Comparison of ENCODE assay signal across 8 cellular contexts in genomic region chr12:101830391-101831325, GRCh38. TPM values are rescaled to one million over a fixed set of nuclear protein-coding genes. Genes with fewer than 3 reads are reported as not detected.
DNase-seq lines count a peak whose midpoint lies in the region; ATAC-seq and TF ChIP-seq lines count a peak whose summit lies in the region.

Gene GNPTAB (minus strand): TSS chr12:101830959. CDS start chr12:101830675, 284 bp downstream.

- no peaks in the 10 kb centered on the region for H3K36me3 ChIP-seq in breast epithelium
- H3K36me3 ChIP-seq in smooth muscle cell (ENCODE audit: low read depth), result no peaks in the 10 kb centered on the region

- WGBS in smooth muscle cell (ENCODE audit: low lambda C conversion rate), result 1% methylated on average over 90 of the region's 93 CpGs

- peak within 1 kb of the TSS; percentile 99 for H2AFZ ChIP-seq in smooth muscle cell (ENCODE audit: low read depth)

- H3F3A ChIP-seq in smooth muscle cell (ENCODE audit: low read depth), result no peaks in the 10 kb centered on the region

- intact Hi-C loops in breast epithelium (cut with DNase I; ENCODE audit: low total_unique reads), result loop anchor here (5.0 to 10.0 kb wide), 2 partner anchors 733 to 1896 kb away; no protein-coding TSS in a partner anchor

- peak within 1 kb of the TSS; percentile 66 to 88 (median 76) for H3K4me3 ChIP-seq in breast epithelium
- H3K4me3 ChIP-seq in smooth muscle cell, result peak within 1 kb of the TSS; percentile 92

- H3K9me3 ChIP-seq in breast epithelium (no peaks in the 10 kb centered on the region), smooth muscle cell (replicated peaks; ENCODE audit: low read depth) (no peaks in the 10 kb centered on the region)

- H3K79me2 ChIP-seq in smooth muscle cell (ENCODE audit: low read depth), result peaks cover 5% of the 10 kb centered on the region

- DNase-seq in AG08395 (ENCODE audit: low spot score) (peak; percentile 100), NCI-H2171 (lab: John Stamatoyannopoulos, UW) (peak; percentile 88), breast epithelium (ENCODE audit: low spot score in 2 of 2) (peak; percentile 80 to 93), iPS-NIHi7 (ENCODE audit: extremely low spot score) (peak; percentile 98), smooth muscle cell (lab: John Stamatoyannopoulos, UW; ENCODE audit: unreplicated experiment) (peak; percentile 87)

- no peak for TF ChIP-seq POLR2A in breast epithelium (IDR thresholded peaks at IDR 0.05)

- TF ChIP-seq CTCF in VCaP (conservative IDR thresholded peaks at IDR 0.05) (peak; percentile 99), breast epithelium (IDR thresholded peaks at IDR 0.05) (peak; percentile 49 to 88 (median 67)), smooth muscle cell (IDR thresholded peaks at IDR 0.05; ENCODE audit: borderline replicate concordance, insufficient read depth, poor library complexity, severe bottlenecking) (peak; percentile 65)

- no peaks in the 10 kb centered on the region for H3K27me3 ChIP-seq in breast epithelium
- H3K27me3 ChIP-seq in smooth muscle cell (ENCODE audit: low read depth), result no peaks in the 10 kb centered on the region

- H4K20me1 ChIP-seq in smooth muscle cell (ENCODE audit: low read depth), result peaks cover 9% of the 10 kb centered on the region

- H3K27ac ChIP-seq in VCaP, result peak within 1 kb of the TSS; percentile 85
- H3K27ac ChIP-seq in breast epithelium, result peak within 1 kb of the TSS; percentile 76 to 89
- H3K27ac ChIP-seq in smooth muscle cell (ENCODE audit: low read depth), result peak within 1 kb of the TSS; percentile 8

- peak; percentile 84 for ATAC-seq in GM18870 (IDR thresholded peaks at IDR 0.05; ENCODE audit: unreplicated experiment)
- peak; percentile 87 for ATAC-seq in HG03108 (IDR thresholded peaks at IDR 0.05; ENCODE audit: unreplicated experiment)

- H3K9ac ChIP-seq in smooth muscle cell (ENCODE audit: low read depth), result peak within 1 kb of the TSS; percentile 73

- H3K4me2 ChIP-seq in smooth muscle cell, result peak within 1 kb of the TSS; percentile 95

- H3K4me1 ChIP-seq in breast epithelium, result no peaks in the 10 kb centered on the region
- H3K4me1 ChIP-seq in smooth muscle cell (ENCODE audit: low read depth), result peaks cover 5% of the 10 kb centered on the region

RNA-seq across cellular contexts. Expression of gene GNPTAB, which starts in this region (rescaled TPM):
- total RNA-seq in breast epithelium (10 to 100 TPM; 37.4 to 59.0 (median 39.7) TPM), smooth muscle cell (23.6 and 25.5 TPM in 2 replicates)
- polyA plus RNA-seq in smooth muscle cell, result 9.8 and 17.9 TPM in 2 replicates

Comparison
In these comparisons a context has a peak if more than half of its experiments do, and no peak if none do; other contexts are left out.
1. Peak in every context shown above with its lines: DNase-seq, ATAC-seq, H3K4me3 ChIP-seq and H3K27ac ChIP-seq.
2. H3K27ac ChIP-seq: peak in every context shown above with its lines; median percentile 85 in VCaP; 82 in breast epithelium; 8 in smooth muscle cell.